Comparison of ENCODE assay signal across 15 cellular contexts in genomic region chr20:4507288-4507719, GRCh38.
DNase-seq lines count a peak whose midpoint lies in the region; ATAC-seq, FAIRE-seq and TF ChIP-seq lines count a peak whose summit lies in the region.
"Had no signal": no experiment of that assay in that cellular context is flagged by ENCODE, and none has a peak within 500 bp of the region (broad histone marks: within the 10 kb centered on the region; RNA-seq: fewer than 3 reads in every experiment).

No MANE protein-coding gene starts in this region.

- FAIRE-seq in pancreas (lab: Jason Lieb, UNC): no peak

- H3K9me3 ChIP-seq in pancreas: no peaks in the 10 kb centered on the region

- H3K27me3 ChIP-seq in pancreas: no peaks in the 10 kb centered on the region

- H3K27ac ChIP-seq in pancreas: no peak overlapping the region

- intact Hi-C loops in pancreas (cut with DNase I): no loop called here
- intact Hi-C loops in left ventricle myocardium superior (cut with micrococcal nuclease): no loop called here

- H3K4me1 ChIP-seq in pancreas: no peaks in the 10 kb centered on the region

- TF ChIP-seq CTCF in pancreas (IDR thresholded peaks at IDR 0.05): no peak

- ATAC-seq in esophagus mucosa: peak; percentile 56
- peak in 3 of 4 donors; percentile 40 to 66 (median 59) for ATAC-seq in pancreas
- no peak for ATAC-seq in GM19324 (IDR thresholded peaks at IDR 0.05; ENCODE audit: low FRiP score, unreplicated experiment)
- ATAC-seq in GM21717 (IDR thresholded peaks at IDR 0.05; ENCODE audit: unreplicated experiment): no peak
- ATAC-seq in left ventricle myocardium superior: no peak
- ATAC-seq: activated CD8-positive, alpha-beta T cell treated with anti-CD3 and anti-CD28 coated beads, Interleukin-2, amount 10 ng/mL, durations not matched to agents 7 days and 5 days; naive thymus-derived CD8-positive, alpha-beta T cell had no signal

- WGBS in pancreas, 2 donors: 13 to 16% methylated on average over 6 of the region's 6 CpGs

- H3K4me3 ChIP-seq in pancreas: no peak overlapping the region

- H3K36me3 ChIP-seq in pancreas: no peaks in the 10 kb centered on the region

- DNase-seq in GM03348 (ENCODE audit: low spot score) (peak; percentile 76), RKO (ENCODE audit: low spot score) (peak; percentile 62), pancreas (no peak), left ventricle myocardium superior (no peak), activated T-cell treated with anti-CD3 and anti-CD28 coated beads for 4 hours (no peak)
- DNase-seq: activated CD8-positive, alpha-beta T cell treated with anti-CD3 and anti-CD28 coated beads, Interleukin-2, amount 10 ng/mL, durations not matched to agents 7 days and 5 days; activated naive CD8-positive, alpha-beta T cell treated with anti-CD3 and anti-CD28 coated beads for 36 hours; DMS 273 treated with DMSO at 0.1 percent for 48 hours; effector memory CD4-positive, alpha-beta T cell; naive thymus-derived CD8-positive, alpha-beta T cell; NK-92 treated with Interleukin-12 subunit alpha and Interleukin-12 subunit beta, amount 100 ng/mL, for 24 hours; T-helper 1 cell had no signal

Comparison
In these comparisons a context has a peak if more than half of its experiments do, and no peak if none do; other contexts are left out.
1. DNase-seq: peak in GM03348 (single experiment) and RKO (single experiment); none in pancreas (0 of 6), left ventricle myocardium superior (single experiment) and activated T-cell treated with anti-CD3 and anti-CD28 coated beads for 4 hours (single experiment).
2. ATAC-seq: peak in esophagus mucosa (single experiment) and pancreas (3 of 4); none in GM19324 (single experiment), GM21717 (single experiment) and left ventricle myocardium superior (single experiment).